ENCODE assay signal across 22 cellular contexts in the genomic region with DNA sequence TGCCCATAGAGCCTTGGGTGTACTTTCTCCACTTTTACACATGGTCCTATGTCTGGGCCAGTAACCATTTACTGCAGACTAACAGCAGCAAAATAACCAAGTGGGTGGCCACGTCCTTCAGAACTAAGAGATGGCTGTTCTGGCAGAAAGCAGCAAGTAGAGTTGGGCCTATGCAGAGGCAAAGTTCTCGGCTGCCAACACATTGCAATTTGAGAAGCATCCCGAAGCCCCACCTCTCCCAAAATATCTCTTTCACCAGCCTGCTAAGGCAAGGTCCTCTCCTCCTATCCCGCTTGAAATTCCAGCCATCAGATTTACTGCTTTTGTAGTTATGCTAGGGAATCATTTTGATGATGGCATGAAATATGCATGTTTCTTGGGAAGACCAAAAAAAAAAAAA.
DNase-seq lines count a peak whose midpoint lies in the region; ATAC-seq and TF ChIP-seq lines count a peak whose summit lies in the region.
"Had no signal": no experiment of that assay in that cellular context is flagged by ENCODE, and none has a peak within 500 bp of the region (broad histone marks: within the 10 kb centered on the region; RNA-seq: fewer than 3 reads in every experiment).

No MANE protein-coding gene starts in this region.

- no peaks in the 10 kb centered on the region for H3K9me3 Mint-ChIP-seq in effector memory CD8-positive, alpha-beta T cell
- H3K9me3 Mint-ChIP-seq in activated naive CD4-positive, alpha-beta T cell treated with anti-CD3 and anti-CD28 coated beads for 36 hours = no peaks in the 10 kb centered on the region

- H3K27ac ChIP-seq in 22Rv1 (0 out of 2 replicates have a peak overlapping the region, but pooled peaks have one; percentile 24), HUES64 (ENCODE audit: low read depth, low read length) (0 out of 2 replicates have a peak overlapping the region, but pooled peaks have one; percentile 12)
- H3K27ac ChIP-seq: brain microvascular endothelial cell, hepatocyte, parathyroid adenoma had no signal

- no peaks in the 10 kb centered on the region for H3K27me3 ChIP-seq in HUES64 (ENCODE audit: insufficient read depth, low read length)
- H3K27me3 ChIP-seq: brain microvascular endothelial cell, dorsolateral prefrontal cortex, hepatocyte had no signal

- no peak for DNase-seq in effector memory CD8-positive, alpha-beta T cell
- DNase-seq in myocyte (ENCODE audit: low read depth) (peak; percentile 65), T-helper 2 cell (no peak)
- DNase-seq in activated naive CD4-positive, alpha-beta T cell treated with anti-CD3 and anti-CD28 coated beads for 36 hours = no peak
- DNase-seq: activated CD4-positive, CD25-positive, alpha-beta regulatory T cell treated with anti-CD3 and anti-CD28 coated beads, Interleukin-2, amount 50 U/mL, for 72 hours; brain microvascular endothelial cell; Calu3; dorsolateral prefrontal cortex; KG1; kidney glomerular epithelial cell; NCI-H1436; NCI-H226; RPMI8226; stimulated activated naive CD8-positive, alpha-beta T cell treated with anti-CD3 and anti-CD28 coated beads, Interleukin-15, Interleukin-2, amounts not matched to agents 100 U/mL and 50 U/mL, for 24 hours had no signal

- 65% methylated on average over 3 of the region's 4 CpGs for WGBS in HUES64

- H3K4me1 Mint-ChIP-seq in effector memory CD8-positive, alpha-beta T cell (ENCODE audit: low read depth in 2 of 2) = peaks cover 29 to 60% of the 10 kb centered on the region in 2 donors
- H3K4me1 Mint-ChIP-seq in activated naive CD4-positive, alpha-beta T cell treated with anti-CD3 and anti-CD28 coated beads for 36 hours (ENCODE audit: low read depth) = peaks cover 39% of the 10 kb centered on the region

- peak overlapping the region; percentile 40 to 60 for H3K4me3 Mint-ChIP-seq in effector memory CD8-positive, alpha-beta T cell
- H3K4me3 Mint-ChIP-seq in activated naive CD4-positive, alpha-beta T cell treated with anti-CD3 and anti-CD28 coated beads for 36 hours = no peak overlapping the region
- H3K4me3 Mint-ChIP-seq: activated naive CD8-positive, alpha-beta T cell had no signal

- CTCF ChIA-PET in activated naive CD4-positive, alpha-beta T cell treated with anti-CD3 and anti-CD28 coated beads for 36 hours (lab: Charles Lee) = interaction anchor here (1.0 kb wide), 1 partner anchor 205 kb away, joined by 3 read pairs; no protein-coding TSS in a partner anchor

- no peaks in the 10 kb centered on the region for H3K9me3 ChIP-seq in HUES64 (ENCODE audit: insufficient read depth, low read depth, low read length)

- H3K27me3 Mint-ChIP-seq in effector memory CD8-positive, alpha-beta T cell = no peaks in the 10 kb centered on the region
- H3K27me3 Mint-ChIP-seq in activated naive CD4-positive, alpha-beta T cell treated with anti-CD3 and anti-CD28 coated beads for 36 hours (ENCODE audit: low read depth) = no peaks in the 10 kb centered on the region
- H3K27me3 Mint-ChIP-seq: activated naive CD8-positive, alpha-beta T cell had no signal

- peaks cover 11% of the 10 kb centered on the region for H3K36me3 ChIP-seq in HUES64 (ENCODE audit: insufficient read depth, low read length)
- H3K36me3 ChIP-seq: brain microvascular endothelial cell had no signal

- H3K4me1 ChIP-seq in HUES64 (ENCODE audit: insufficient read depth, low read length) = peaks cover 14% of the 10 kb centered on the region
- H3K4me1 ChIP-seq: parathyroid adenoma had no signal

- H3K9ac ChIP-seq in HUES64 (ENCODE audit: low read depth, low read length) = no peak overlapping the region
- H3K9ac ChIP-seq: parathyroid adenoma had no signal

- peaks cover 10% of the 10 kb centered on the region for H3K36me3 Mint-ChIP-seq in effector memory CD8-positive, alpha-beta T cell (ENCODE audit: insufficient read depth)
- H3K36me3 Mint-ChIP-seq in activated naive CD4-positive, alpha-beta T cell treated with anti-CD3 and anti-CD28 coated beads for 36 hours (ENCODE audit: low read depth) = peaks cover 4% of the 10 kb centered on the region

- peak overlapping the region; percentile 88 to 95 for H3K27ac Mint-ChIP-seq in effector memory CD8-positive, alpha-beta T cell
- H3K27ac Mint-ChIP-seq in activated naive CD4-positive, alpha-beta T cell treated with anti-CD3 and anti-CD28 coated beads for 36 hours = no peak overlapping the region
- H3K27ac Mint-ChIP-seq: activated naive CD8-positive, alpha-beta T cell had no signal

- ATAC-seq in effector memory CD8-positive, alpha-beta T cell (replicated peaks) = no peak
- ATAC-seq in HG03039 (IDR thresholded peaks at IDR 0.05; ENCODE audit: unreplicated experiment) = no peak
- no peak for ATAC-seq in GM18870 (IDR thresholded peaks at IDR 0.05; ENCODE audit: unreplicated experiment)
- ATAC-seq: GM12878; stimulated activated naive CD8-positive, alpha-beta T cell treated with anti-CD3 and anti-CD28 coated beads, Interleukin-15, Interleukin-2, amounts not matched to agents 100 U/mL and 50 U/mL, for 24 hours had no signal

- intact Hi-C loops in activated naive CD4-positive, alpha-beta T cell treated with anti-CD3 and anti-CD28 coated beads for 36 hours (cut with micrococcal nuclease) = no loop called here

- no peak for TF ChIP-seq CTCF in 22Rv1 (IDR thresholded peaks at IDR 0.05)

- H3K4me3 ChIP-seq in HUES64 (ENCODE audit: low read length) = no peak overlapping the region
- H3K4me3 ChIP-seq: dorsolateral prefrontal cortex, GM12878, hepatocyte had no signal
